In the genomic region with DNA sequence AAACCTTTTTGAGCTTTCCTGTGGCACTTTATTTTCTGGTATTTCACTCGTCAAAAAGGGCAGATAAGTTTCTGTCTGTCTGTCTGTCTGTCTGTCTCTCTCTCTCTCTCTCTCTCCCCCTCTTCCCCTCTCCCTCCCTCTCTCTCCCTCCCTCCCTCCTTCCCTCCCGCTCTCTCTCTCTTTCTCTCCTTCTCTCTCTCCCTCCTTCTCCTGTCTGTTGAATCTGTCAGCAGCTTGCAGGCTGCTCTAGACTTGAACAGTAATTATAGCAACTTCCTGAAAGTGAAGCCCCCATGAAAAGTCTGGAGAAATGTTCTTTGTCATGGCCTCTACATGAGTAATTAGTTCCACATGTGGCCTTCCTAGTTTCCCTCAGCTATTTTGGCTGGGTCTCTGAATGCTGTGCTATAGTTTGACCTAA, we compare ENCODE assay signal across 8 cellular contexts.
DNase-seq lines count a peak whose midpoint lies in the region; ATAC-seq, FAIRE-seq and TF ChIP-seq lines count a peak whose summit lies in the region.
"Had no signal": no experiment of that assay in that cellular context is flagged by ENCODE, and none has a peak within 500 bp of the region (broad histone marks: within the 10 kb centered on the region; RNA-seq: fewer than 3 reads in every experiment).

No MANE protein-coding gene starts in this region.

- peak overlapping the region; percentile 5 for H3K18ac ChIP-seq in mesendoderm (ENCODE audit: low read length)

- H3K36me3 ChIP-seq in mesendoderm (ENCODE audit: control insufficient read depth, insufficient read depth, low read length) (no peaks in the 10 kb centered on the region), tibial nerve (no peaks in the 10 kb centered on the region)

- no peak overlapping the region for H2BK5ac ChIP-seq in mesendoderm (ENCODE audit: low read length)

- TF ChIP-seq CTCF in tibial nerve (IDR thresholded peaks at IDR 0.05), result no peak
- TF ChIP-seq CTCF in D721Med (IDR thresholded peaks at IDR 0.05; ENCODE audit: insufficient read depth, missing control alignments), result no peak

- H3K23ac ChIP-seq in mesendoderm (ENCODE audit: low read length), result no peak overlapping the region

- H4K5ac ChIP-seq in mesendoderm (ENCODE audit: low read length), result no peak overlapping the region

- DNase-seq in dermis blood vessel endothelial cell, result peak; percentile 13
- no peak for DNase-seq in mesendoderm
- DNase-seq in tibial nerve (ENCODE audit: low spot score in 2 of 2), result no peak
- DNase-seq in HuH-7.5 (ENCODE audit: low spot score), result no peak
- DNase-seq in D721Med (ENCODE audit: insufficient read length, low spot score), result no peak

- FAIRE-seq in D721Med (lab: Jason Lieb, UNC), result no peak
- FAIRE-seq: GM18507 had no signal

- H4K8ac ChIP-seq in mesendoderm (ENCODE audit: low read depth, low read length), result no peak overlapping the region

- no peaks in the 10 kb centered on the region for H3K79me1 ChIP-seq in mesendoderm (ENCODE audit: low read length)

- no peak overlapping the region for H2BK120ac ChIP-seq in mesendoderm (ENCODE audit: low read depth, low read length)

- ATAC-seq in GM18861 (IDR thresholded peaks at IDR 0.05; ENCODE audit: unreplicated experiment), result no peak

- H3K9me3 ChIP-seq in tibial nerve, result no peaks in the 10 kb centered on the region

- H3K4me1 ChIP-seq in mesendoderm (ENCODE audit: control insufficient read depth, low read depth, low read length) (no peaks in the 10 kb centered on the region), tibial nerve (peaks cover 0 to 15% (median 4%) of the 10 kb centered on the region in 4 donors)

- H3K56ac ChIP-seq in mesendoderm (ENCODE audit: low read length), result no peak overlapping the region

- no peak overlapping the region for H2BK15ac ChIP-seq in mesendoderm (replicated peaks; ENCODE audit: low read depth)

- H2AK5ac ChIP-seq in mesendoderm (ENCODE audit: low read length), result no peak overlapping the region

- TF ChIP-seq POLR2A in tibial nerve (IDR thresholded peaks at IDR 0.05), result no peak

- H3K9ac ChIP-seq in mesendoderm (ENCODE audit: low read length), result no peak overlapping the region

- H3K27ac ChIP-seq in mesendoderm (ENCODE audit: low read depth, low read length) (no peak overlapping the region), tibial nerve (peak overlapping the region; percentile 42 to 89 (median 66))

- TF ChIP-seq EP300 in tibial nerve (IDR thresholded peaks at IDR 0.05), result no peak

- H3K27me3 ChIP-seq in mesendoderm (ENCODE audit: insufficient read depth, low read length, poor library complexity), result no peaks in the 10 kb centered on the region
- no peaks in the 10 kb centered on the region for H3K27me3 ChIP-seq in tibial nerve

- no peak overlapping the region for H3K4ac ChIP-seq in mesendoderm (ENCODE audit: low read depth, low read length)

- no CpG with 5 or more reads among the region's 2 CpGs for WGBS in mesendoderm (ENCODE audit: extremely low coverage, insufficient coverage, low lambda C conversion rate)
- WGBS in tibial nerve, 2 donors, result 48 to 51% methylated on average over 2 of the region's 2 CpGs

- H3K4me3 ChIP-seq in mesendoderm (ENCODE audit: low read length) (no peak overlapping the region), tibial nerve (peak overlapping the region; percentile 18 to 57 (median 36))

- no peaks in the 10 kb centered on the region for H3K79me2 ChIP-seq in mesendoderm (ENCODE audit: control insufficient read depth, insufficient read depth, low read length)

- no peak overlapping the region for H3K4me2 ChIP-seq in mesendoderm (ENCODE audit: low read length)

TF ChIP-seq in PFSK-1, 5 proteins besides CTCF, POLR2A, EP300 and RAD21:
- peak; percentile 76; the same call in 1 of the 2 replicates for TF ChIP-seq TAF1 (IDR thresholded peaks at IDR 0.05; ENCODE audit: borderline replicate concordance, insufficient read depth, low read length)
- no peak for TF ChIP-seq FOXP2 (optimal IDR thresholded peaks at IDR 0.05; ENCODE audit: borderline replicate concordance, extremely low read depth, extremely low read length, insufficient read depth)
- peak; percentile 56 for TF ChIP-seq POLR2AphosphoS5 (IDR thresholded peaks at IDR 0.05; ENCODE audit: low read depth, low read length)
- TF ChIP-seq SIN3A (IDR thresholded peaks at IDR 0.05; ENCODE audit: borderline replicate concordance, insufficient read depth, low read length), result peak; percentile 85; the same call in 1 of the 2 replicates
- peak in 1 of 2 experiments; percentile 30; a peak in 1 of 4 replicates for TF ChIP-seq REST (IDR thresholded peaks at IDR 0.05; ENCODE audit: insufficient read depth in 1 of 2, low read depth in 2 of 2, low read length in 2 of 2)
